ENCODE assay signal across 17 cellular contexts in genomic region chr21:38619865-38620513, GRCh38.
DNase-seq lines count a peak whose midpoint lies in the region; ATAC-seq and TF ChIP-seq lines count a peak whose summit lies in the region.
"Had no signal": no experiment of that assay in that cellular context is flagged by ENCODE, and none has a peak within 500 bp of the region (broad histone marks: within the 10 kb centered on the region; RNA-seq: fewer than 3 reads in every experiment).

No MANE protein-coding gene starts in this region.

- intact Hi-C loops in left cardiac atrium (cut with DNase I) (no loop called here), sciatic nerve (cut with DNase I) (no loop called here)

- TF ChIP-seq CTCF in astrocyte of the cerebellum (IDR thresholded peaks at IDR 0.05; ENCODE audit: low read depth, low read length, missing control alignments), result no peak

- peak; percentile 78 for DNase-seq in GM03348 (ENCODE audit: low spot score)
- peak; percentile 13 for DNase-seq in astrocyte of the cerebellum (ENCODE audit: low read depth)
- DNase-seq in left cardiac atrium, result peak; percentile 68
- no peak for DNase-seq in sciatic nerve (ENCODE audit: low spot score)
- no peak for DNase-seq in activated CD8-positive, alpha-beta T cell treated with anti-CD3 and anti-CD28 coated beads, Interleukin-2, amount 10 ng/mL, durations not matched to agents 7 days and 5 days
- no peak for DNase-seq in NCI-H774 (lab: John Stamatoyannopoulos, UW)
- DNase-seq: activated CD4-positive, alpha-beta T cell treated with anti-CD3 and anti-CD28 coated beads for 1 hour; effector memory CD8-positive, alpha-beta T cell; glutamatergic neuron; NCI-H2029 treated with DMSO at 0.1 percent for 48 hours; T-helper 17 cell; transverse colon had no signal

- peak; percentile 84 to 88 for ATAC-seq in left cardiac atrium
- peak; percentile 85 for ATAC-seq in sciatic nerve
- no peak for ATAC-seq in HG03108 (IDR thresholded peaks at IDR 0.05; ENCODE audit: unreplicated experiment)
- no peak for ATAC-seq in activated CD8-positive, alpha-beta T cell treated with anti-CD3 and anti-CD28 coated beads, Interleukin-2, amount 10 ng/mL, durations not matched to agents 7 days and 5 days
- no peak for ATAC-seq in HG03469 (IDR thresholded peaks at IDR 0.05; ENCODE audit: unreplicated experiment)
- ATAC-seq: activated naive CD4-positive, alpha-beta T cell treated with anti-CD3 and anti-CD28 coated beads, Interleukin-2, amount 50 U/mL, for 72 hours; effector memory CD8-positive, alpha-beta T cell; T-helper 17 cell had no signal

- peaks cover 2% of the 10 kb centered on the region for H3K27me3 Mint-ChIP-seq in activated CD8-positive, alpha-beta T cell treated with anti-CD3 and anti-CD28 coated beads, Interleukin-2, amount 10 ng/mL, durations not matched to agents 7 days and 5 days (ENCODE audit: low read depth)
- H3K27me3 Mint-ChIP-seq: central memory CD8-positive, alpha-beta T cell had no signal

- CTCF ChIA-PET in activated CD8-positive, alpha-beta T cell treated with anti-CD3 and anti-CD28 coated beads, Interleukin-2, amount 10 ng/mL, durations not matched to agents 7 days and 5 days (lab: Charles Lee), result no interaction called here

- H3K9me3 Mint-ChIP-seq in activated CD8-positive, alpha-beta T cell treated with anti-CD3 and anti-CD28 coated beads, Interleukin-2, amount 10 ng/mL, durations not matched to agents 7 days and 5 days (ENCODE audit: insufficient read depth), result no peaks in the 10 kb centered on the region
- H3K9me3 Mint-ChIP-seq: central memory CD8-positive, alpha-beta T cell had no signal

- no peak overlapping the region for H3K4me3 ChIP-seq in astrocyte of the cerebellum (ENCODE audit: low read depth, low read length)
- H3K4me3 ChIP-seq: transverse colon had no signal

- POLR2A ChIA-PET in activated CD8-positive, alpha-beta T cell treated with anti-CD3 and anti-CD28 coated beads, Interleukin-2, amount 10 ng/mL, durations not matched to agents 7 days and 5 days (lab: Charles Lee), result no interaction called here

- no peaks in the 10 kb centered on the region for H3K4me1 Mint-ChIP-seq in activated CD8-positive, alpha-beta T cell treated with anti-CD3 and anti-CD28 coated beads, Interleukin-2, amount 10 ng/mL, durations not matched to agents 7 days and 5 days (ENCODE audit: low read depth)
- H3K4me1 Mint-ChIP-seq: central memory CD8-positive, alpha-beta T cell; T-helper 17 cell had no signal

- in situ Hi-C loops in astrocyte of the cerebellum (cut with HindIII; ENCODE audit: low sequenced_read_pairs), result no loop called here

- H3K4me3 Mint-ChIP-seq in activated CD8-positive, alpha-beta T cell treated with anti-CD3 and anti-CD28 coated beads, Interleukin-2, amount 10 ng/mL, durations not matched to agents 7 days and 5 days, result no peak overlapping the region
- H3K4me3 Mint-ChIP-seq: central memory CD8-positive, alpha-beta T cell; effector memory CD8-positive, alpha-beta T cell; T-helper 17 cell had no signal

- H3K27ac Mint-ChIP-seq in activated CD8-positive, alpha-beta T cell treated with anti-CD3 and anti-CD28 coated beads, Interleukin-2, amount 10 ng/mL, durations not matched to agents 7 days and 5 days, result no peak overlapping the region
- H3K27ac Mint-ChIP-seq: activated naive CD4-positive, alpha-beta T cell treated with anti-CD3 and anti-CD28 coated beads, Interleukin-2, amount 50 U/mL, for 72 hours; effector memory CD8-positive, alpha-beta T cell; progenitor cell of endocrine pancreas; T-helper 17 cell had no signal

- H3K36me3 Mint-ChIP-seq in activated CD8-positive, alpha-beta T cell treated with anti-CD3 and anti-CD28 coated beads, Interleukin-2, amount 10 ng/mL, durations not matched to agents 7 days and 5 days (ENCODE audit: low read depth), result no peaks in the 10 kb centered on the region
- H3K36me3 Mint-ChIP-seq: activated naive CD4-positive, alpha-beta T cell treated with anti-CD3 and anti-CD28 coated beads, Interleukin-2, amount 50 U/mL, for 72 hours had no signal

Comparison
In these comparisons a context has a peak if more than half of its experiments do, and no peak if none do; other contexts are left out.
1. DNase-seq: peak in GM03348 (single experiment), astrocyte of the cerebellum (single experiment) and left cardiac atrium (single experiment); none in sciatic nerve (single experiment), activated CD8-positive, alpha-beta T cell treated with anti-CD3 and anti-CD28 coated beads, Interleukin-2, amount 10 ng/mL, durations not matched to agents 7 days and 5 days (single experiment) and NCI-H774 (single experiment).
2. ATAC-seq: peak in left cardiac atrium (2 of 2) and sciatic nerve (single experiment); none in HG03108 (single experiment), activated CD8-positive, alpha-beta T cell treated with anti-CD3 and anti-CD28 coated beads, Interleukin-2, amount 10 ng/mL, durations not matched to agents 7 days and 5 days (single experiment) and HG03469 (single experiment).